In the genomic region with DNA sequence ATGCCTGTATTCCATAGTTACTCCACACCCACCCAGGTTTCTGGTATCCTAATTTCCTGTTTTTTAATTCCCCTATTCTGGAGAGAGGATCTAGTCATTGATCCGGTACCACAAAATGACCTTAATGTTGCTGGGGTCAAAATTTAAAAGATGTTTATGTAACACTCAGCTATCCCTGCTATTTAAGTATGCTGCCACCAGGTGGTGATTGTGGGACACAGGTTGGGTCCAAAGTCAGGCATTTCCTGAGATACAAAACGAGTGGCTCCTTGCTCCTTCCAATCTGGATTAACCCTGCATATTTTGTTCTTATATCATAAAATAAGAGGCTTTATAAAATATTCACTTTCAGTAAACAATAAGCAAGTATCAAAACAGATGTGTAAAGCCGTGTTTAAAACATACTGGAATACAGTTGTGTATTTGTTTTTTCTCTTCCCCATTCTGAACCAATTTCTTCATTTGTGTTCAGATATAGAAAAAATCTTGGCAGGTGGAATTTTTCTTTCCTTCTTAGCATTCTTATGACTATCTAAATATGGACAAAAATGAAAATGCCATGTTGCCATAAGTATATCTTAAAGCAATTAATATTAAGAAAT, we compare ENCODE assay signal across 9 cellular contexts. TPM values are rescaled to one million over a fixed set of nuclear protein-coding genes. Genes with fewer than 3 reads are reported as not detected.
A peak's percentile ranks its signal among the peaks of the same experiment; 100 is the strongest.
DNase-seq lines count a peak whose midpoint lies in the region; ATAC-seq, FAIRE-seq and TF ChIP-seq lines count a peak whose summit lies in the region.
"Had no signal": no experiment of that assay in that cellular context is flagged by ENCODE, and none has a peak within 500 bp of the region (broad histone marks: within the 10 kb centered on the region; RNA-seq: fewer than 3 reads in every experiment).

No MANE protein-coding gene starts in this region.

- DNase-seq in AG10803 (ENCODE audit: low read depth) (no peak), GM12891 (ENCODE audit: insufficient read length, low spot score) (peak; percentile 16), RCC 7860 (ENCODE audit: low spot score) (peak; percentile 14), foreskin fibroblast (no peak), MG63 (no peak), foreskin melanocyte (no peak)
- no peak for DNase-seq in stimulated activated naive CD4-positive, alpha-beta T cell treated with Interleukin-2 at 50 U/mL for 16 hours (lab: John Stamatoyannopoulos, UW)

- H3K36me3 ChIP-seq in MG63 = no peaks in the 10 kb centered on the region

- H3K27me3 ChIP-seq in MG63 = peaks cover 8% of the 10 kb centered on the region; the same call in 1 of the 2 replicates

- FAIRE-seq in GM12891 (lab: Jason Lieb, UNC) (peak; percentile 13), RCC 7860 (lab: Jason Lieb, UNC) (no peak)
- FAIRE-seq: astrocyte had no signal

- TF ChIP-seq CTCF in AG10803 (conservative IDR thresholded peaks at IDR 0.05; ENCODE audit: low read length) (0 out of 2 replicates have a peak, but pooled peaks have one; percentile 15), foreskin fibroblast (IDR thresholded peaks at IDR 0.05; ENCODE audit: low read depth, low read length) (peak; percentile 24)

- H3K4me3 ChIP-seq in AG10803 (ENCODE audit: low read length) (no peak overlapping the region), foreskin fibroblast (ENCODE audit: low read depth in 1 of 2, low read length in 2 of 2) (no peak overlapping the region), MG63 (no peak overlapping the region)

- TF ChIP-seq POLR2A in GM12891 (IDR thresholded peaks at IDR 0.05; ENCODE audit: low read depth, low read length) = no peak

- ATAC-seq in HG03460 (IDR thresholded peaks at IDR 0.05; ENCODE audit: unreplicated experiment) = no peak

- H3K9me3 ChIP-seq in MG63 = no peaks in the 10 kb centered on the region

TF ChIP-seq in GM12891, 5 proteins besides CTCF, POLR2A, EP300 and RAD21:
- TF ChIP-seq POLR2AphosphoS5 (IDR thresholded peaks at IDR 0.05; ENCODE audit: low read depth, low read length) (no peak), SPI1 (IDR thresholded peaks at IDR 0.05; ENCODE audit: low read depth, low read length) (no peak), POU2F2 (IDR thresholded peaks at IDR 0.05; ENCODE audit: low read depth, low read length) (no peak), PAX5 (IDR thresholded peaks at IDR 0.05; ENCODE audit: insufficient read depth, low read length, severe bottlenecking) (no peak), TAF1 (IDR thresholded peaks at IDR 0.05; ENCODE audit: low read depth, low read length) (no peak)

RNA-seq across cellular contexts. Expression of gene HS3ST4, which starts 16.3 kb away (rescaled TPM):
- polyA plus RNA-seq in GM12891 (2012; ENCODE audit: low read depth, missing spikeins) = not detected
- total RNA-seq in MG63 (2014; rRNA removed; shearing (Covaris generic); ENCODE audit: low replicate concordance) = 0.23 TPM in 1 of 2 replicates, not detected in the other

Comparison
In these comparisons a context has a peak if more than half of its experiments do, and no peak if none do; other contexts are left out.
1. DNase-seq: peak in GM12891 (single experiment) and RCC 7860 (single experiment); none in AG10803 (single experiment), foreskin fibroblast (0 of 2), MG63 (single experiment), stimulated activated naive CD4-positive, alpha-beta T cell treated with Interleukin-2 at 50 U/mL for 16 hours (single experiment) and foreskin melanocyte (single experiment).